11 cellular contexts compared by ENCODE assay signal in genomic region chr1:54331843-54332688, GRCh38.
DNase-seq lines count a peak whose midpoint lies in the region; ATAC-seq and TF ChIP-seq lines count a peak whose summit lies in the region.
"Had no signal": no experiment of that assay in that cellular context is flagged by ENCODE, and none has a peak within 500 bp of the region (broad histone marks: within the 10 kb centered on the region; RNA-seq: fewer than 3 reads in every experiment).

No MANE protein-coding gene starts in this region.

- H3K27ac Mint-ChIP-seq in HFFc6 (peak overlapping the region; percentile 51; the same call in 1 of the 2 replicates), immature natural killer cell (peak overlapping the region; percentile 23 to 85 (median 65))
- peak overlapping the region; percentile 79 for H3K27ac Mint-ChIP-seq in stimulated activated effector memory CD8-positive, alpha-beta T cell treated with anti-CD3 and anti-CD28 coated beads, Interleukin-12 subunit alpha, Interleukin-12 subunit beta, amount 100 ng/mL, for 72 hours
- H3K27ac Mint-ChIP-seq: activated naive CD4-positive, alpha-beta T cell treated with anti-CD3 and anti-CD28 coated beads for 36 hours had no signal

- no peak overlapping the region for H3K4me3 ChIP-seq in SJCRH30

- no peaks in the 10 kb centered on the region; the same call in 1 of the 2 replicates for H3K27me3 Mint-ChIP-seq in HFFc6 (ENCODE audit: insufficient read depth)
- peaks cover 2 to 3% (median 2%) of the 10 kb centered on the region in 3 donors for H3K27me3 Mint-ChIP-seq in immature natural killer cell (ENCODE audit: low read depth in 3 of 3)

- no peaks in the 10 kb centered on the region for H3K36me3 ChIP-seq in SJCRH30

- H3K9me3 ChIP-seq in SJCRH30 (replicated peaks) = no peaks in the 10 kb centered on the region

- H3K27ac ChIP-seq in SJCRH30 = peak overlapping the region; percentile 11
- H3K27ac ChIP-seq: KMS-11 had no signal

- no peak overlapping the region for H3K4me3 Mint-ChIP-seq in HFFc6
- H3K4me3 Mint-ChIP-seq in immature natural killer cell = peak overlapping the region; percentile 2 to 70 (median 36)
- no peak overlapping the region for H3K4me3 Mint-ChIP-seq in stimulated activated effector memory CD8-positive, alpha-beta T cell treated with anti-CD3 and anti-CD28 coated beads, Interleukin-12 subunit alpha, Interleukin-12 subunit beta, amount 100 ng/mL, for 72 hours
- H3K4me3 Mint-ChIP-seq: activated naive CD4-positive, alpha-beta T cell treated with anti-CD3 and anti-CD28 coated beads for 36 hours had no signal

- H3K4me1 Mint-ChIP-seq in HFFc6 (ENCODE audit: low read depth) = peaks cover 89% of the 10 kb centered on the region
- H3K4me1 Mint-ChIP-seq in immature natural killer cell = peaks cover 96 to 97% of the 10 kb centered on the region in 2 donors
- H3K4me1 Mint-ChIP-seq in stimulated activated effector memory CD8-positive, alpha-beta T cell treated with anti-CD3 and anti-CD28 coated beads, Interleukin-12 subunit alpha, Interleukin-12 subunit beta, amount 100 ng/mL, for 72 hours = peaks cover 71% of the 10 kb centered on the region

- no peaks in the 10 kb centered on the region for H3K9me3 Mint-ChIP-seq in HFFc6
- no peaks in the 10 kb centered on the region for H3K9me3 Mint-ChIP-seq in immature natural killer cell
- no peaks in the 10 kb centered on the region for H3K9me3 Mint-ChIP-seq in stimulated activated effector memory CD8-positive, alpha-beta T cell treated with anti-CD3 and anti-CD28 coated beads, Interleukin-12 subunit alpha, Interleukin-12 subunit beta, amount 100 ng/mL, for 72 hours
- H3K9me3 Mint-ChIP-seq: activated naive CD4-positive, alpha-beta T cell treated with anti-CD3 and anti-CD28 coated beads for 36 hours had no signal

- peaks cover 69% of the 10 kb centered on the region for H3K4me1 ChIP-seq in SJCRH30

- TF ChIP-seq CTCF in HFFc6 (IDR thresholded peaks at IDR 0.05) = no peak

- ATAC-seq in stimulated activated effector memory CD8-positive, alpha-beta T cell treated with anti-CD3 and anti-CD28 coated beads, Interleukin-12 subunit alpha, Interleukin-12 subunit beta, amount 100 ng/mL, for 72 hours = no peak
- no peak for ATAC-seq in HG02623 (IDR thresholded peaks at IDR 0.05; ENCODE audit: unreplicated experiment)
- no peak for ATAC-seq in GM21526 (IDR thresholded peaks at IDR 0.05; ENCODE audit: low FRiP score, unreplicated experiment)

- H3K27me3 ChIP-seq in SJCRH30 = no peaks in the 10 kb centered on the region

- peaks cover 5% of the 10 kb centered on the region; the same call in 1 of the 2 replicates for H3K36me3 Mint-ChIP-seq in HFFc6 (ENCODE audit: low read depth)
- H3K36me3 Mint-ChIP-seq in immature natural killer cell = no peaks in the 10 kb centered on the region
- peaks cover 16% of the 10 kb centered on the region for H3K36me3 Mint-ChIP-seq in stimulated activated effector memory CD8-positive, alpha-beta T cell treated with anti-CD3 and anti-CD28 coated beads, Interleukin-12 subunit alpha, Interleukin-12 subunit beta, amount 100 ng/mL, for 72 hours

- DNase-seq in HFFc6 (no peak), SJCRH30 (peak in 1 of 2 experiments; percentile 49), immature natural killer cell (no peak), SIG-M5 treated with dmso at 0.1 percent for 504 hours (lab: John Stamatoyannopoulos, UW; ENCODE audit: unreplicated experiment) (no peak)
- no peak for DNase-seq in stimulated activated effector memory CD8-positive, alpha-beta T cell treated with anti-CD3 and anti-CD28 coated beads, Interleukin-12 subunit alpha, Interleukin-12 subunit beta, amount 100 ng/mL, for 72 hours (ENCODE audit: low spot score in 2 of 2)
- DNase-seq: activated CD4-positive, alpha-beta T cell treated with anti-CD3 and anti-CD28 coated beads for 48 hours; activated naive CD4-positive, alpha-beta T cell treated with anti-CD3 and anti-CD28 coated beads for 36 hours; effector CD4-positive, alpha-beta T cell had no signal

Comparison
In these comparisons a context has a peak if more than half of its experiments do, and no peak if none do; other contexts are left out.
1. H3K4me3 Mint-ChIP-seq: peak in immature natural killer cell (5 of 5); none in HFFc6 (single experiment) and stimulated activated effector memory CD8-positive, alpha-beta T cell treated with anti-CD3 and anti-CD28 coated beads, Interleukin-12 subunit alpha, Interleukin-12 subunit beta, amount 100 ng/mL, for 72 hours (single experiment).
2. Peak in every context shown above with its lines, with median percentiles within 50 percentile points of each other: H3K27ac Mint-ChIP-seq.